ENCODE assay signal across 17 cellular contexts in the genomic region with DNA sequence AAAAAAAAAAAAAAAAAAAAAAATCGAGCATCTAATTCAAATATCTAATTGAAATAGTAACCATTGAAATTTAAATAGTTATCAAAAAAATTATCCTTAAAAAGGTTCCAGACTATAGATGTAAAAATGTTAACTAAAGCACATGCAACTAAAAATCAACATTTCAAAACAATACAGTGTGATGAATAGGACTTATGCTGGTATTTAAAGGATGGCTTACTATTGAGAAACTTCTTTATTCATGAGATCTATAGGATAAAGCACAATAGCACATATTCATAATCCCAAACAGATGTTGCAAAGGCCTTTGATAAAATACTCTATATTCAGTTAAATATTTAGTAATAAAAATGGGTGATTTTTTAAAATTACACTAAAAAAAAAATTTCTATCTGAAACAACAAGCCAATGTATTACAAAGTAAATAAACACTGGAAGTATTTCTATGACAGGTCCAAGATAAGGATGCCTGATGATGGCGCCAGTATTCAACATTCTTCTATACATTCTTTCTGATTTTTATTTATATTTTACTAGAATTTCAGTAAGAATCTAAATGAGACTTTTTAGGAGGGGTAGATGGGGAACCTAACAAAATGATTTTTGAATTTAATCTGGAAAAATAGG.
"Had no signal": no experiment of that assay in that cellular context is flagged by ENCODE, and none has a peak within 500 bp of the region (broad histone marks: within the 10 kb centered on the region; RNA-seq: fewer than 3 reads in every experiment).

No MANE protein-coding gene starts in this region.

- FAIRE-seq: urothelium cell line had no signal

- H3K27ac Mint-ChIP-seq: activated CD4-positive, alpha-beta memory T cell treated with anti-CD3 and anti-CD28 coated beads, Interleukin-2, amount 10 ng/mL, durations not matched to agents 7 days and 5 days; activated CD8-positive, alpha-beta memory T cell treated with anti-CD3 and anti-CD28 coated beads, Interleukin-2, amount 10 ng/mL, durations not matched to agents 7 days and 5 days; activated naive CD8-positive, alpha-beta T cell; naive B cell; progenitor cell of endocrine pancreas had no signal

- H3K4me1 ChIP-seq: right atrium auricular region, thyroid gland had no signal

- H3K27me3 Mint-ChIP-seq: naive B cell, progenitor cell of endocrine pancreas had no signal

- H3K27ac ChIP-seq: right atrium auricular region, thyroid gland had no signal

- H3K36me3 Mint-ChIP-seq: activated CD8-positive, alpha-beta memory T cell treated with anti-CD3 and anti-CD28 coated beads, Interleukin-2, amount 10 ng/mL, durations not matched to agents 7 days and 5 days; activated naive CD8-positive, alpha-beta T cell had no signal

- H3K4me1 Mint-ChIP-seq: activated CD4-positive, alpha-beta memory T cell treated with anti-CD3 and anti-CD28 coated beads, Interleukin-2, amount 10 ng/mL, durations not matched to agents 7 days and 5 days; activated CD8-positive, alpha-beta memory T cell treated with anti-CD3 and anti-CD28 coated beads, Interleukin-2, amount 10 ng/mL, durations not matched to agents 7 days and 5 days; neural crest cell had no signal

- ATAC-seq: activated CD8-positive, alpha-beta memory T cell treated with anti-CD3 and anti-CD28 coated beads, Interleukin-2, amount 10 ng/mL, durations not matched to agents 7 days and 5 days; mucosa of descending colon had no signal

- DNase-seq: activated CD4-positive, alpha-beta memory T cell treated with anti-CD3 and anti-CD28 coated beads, Interleukin-2, amount 10 ng/mL, durations not matched to agents 7 days and 5 days; activated CD4-positive, alpha-beta T cell treated with anti-CD3 and anti-CD28 coated beads for 48 hours; activated CD4-positive, CD25-positive, alpha-beta regulatory T cell; activated CD8-positive, alpha-beta memory T cell treated with anti-CD3 and anti-CD28 coated beads, Interleukin-2, amount 10 ng/mL, durations not matched to agents 7 days and 5 days; amygdala; mesenchymal stem cell; mucosa of descending colon; naive B cell; stimulated activated CD4-positive, alpha-beta T cell treated with anti-CD3 and anti-CD28 coated beads, Interleukin-2, amount 100 ng/mL, for 24 hours; stimulated activated naive CD4-positive, alpha-beta T cell treated with Interleukin-2 at 50 U/mL for 16 hours; T-helper 9 cell; thyroid gland had no signal

- H3K36me3 ChIP-seq: right atrium auricular region, thyroid gland had no signal

- H3K4me3 Mint-ChIP-seq: activated CD4-positive, alpha-beta memory T cell treated with anti-CD3 and anti-CD28 coated beads, Interleukin-2, amount 10 ng/mL, durations not matched to agents 7 days and 5 days; activated CD8-positive, alpha-beta memory T cell treated with anti-CD3 and anti-CD28 coated beads, Interleukin-2, amount 10 ng/mL, durations not matched to agents 7 days and 5 days; activated naive CD8-positive, alpha-beta T cell; naive B cell; neural crest cell had no signal

- H3K9me3 ChIP-seq: mucosa of descending colon, right atrium auricular region, thyroid gland had no signal

- H3K4me3 ChIP-seq: mucosa of descending colon, right atrium auricular region, thyroid gland had no signal

- H3K9me3 Mint-ChIP-seq: activated CD4-positive, alpha-beta memory T cell treated with anti-CD3 and anti-CD28 coated beads, Interleukin-2, amount 10 ng/mL, durations not matched to agents 7 days and 5 days; naive B cell; neural crest cell had no signal

- H3K27me3 ChIP-seq: right atrium auricular region, thyroid gland had no signal
